In the genomic region with DNA sequence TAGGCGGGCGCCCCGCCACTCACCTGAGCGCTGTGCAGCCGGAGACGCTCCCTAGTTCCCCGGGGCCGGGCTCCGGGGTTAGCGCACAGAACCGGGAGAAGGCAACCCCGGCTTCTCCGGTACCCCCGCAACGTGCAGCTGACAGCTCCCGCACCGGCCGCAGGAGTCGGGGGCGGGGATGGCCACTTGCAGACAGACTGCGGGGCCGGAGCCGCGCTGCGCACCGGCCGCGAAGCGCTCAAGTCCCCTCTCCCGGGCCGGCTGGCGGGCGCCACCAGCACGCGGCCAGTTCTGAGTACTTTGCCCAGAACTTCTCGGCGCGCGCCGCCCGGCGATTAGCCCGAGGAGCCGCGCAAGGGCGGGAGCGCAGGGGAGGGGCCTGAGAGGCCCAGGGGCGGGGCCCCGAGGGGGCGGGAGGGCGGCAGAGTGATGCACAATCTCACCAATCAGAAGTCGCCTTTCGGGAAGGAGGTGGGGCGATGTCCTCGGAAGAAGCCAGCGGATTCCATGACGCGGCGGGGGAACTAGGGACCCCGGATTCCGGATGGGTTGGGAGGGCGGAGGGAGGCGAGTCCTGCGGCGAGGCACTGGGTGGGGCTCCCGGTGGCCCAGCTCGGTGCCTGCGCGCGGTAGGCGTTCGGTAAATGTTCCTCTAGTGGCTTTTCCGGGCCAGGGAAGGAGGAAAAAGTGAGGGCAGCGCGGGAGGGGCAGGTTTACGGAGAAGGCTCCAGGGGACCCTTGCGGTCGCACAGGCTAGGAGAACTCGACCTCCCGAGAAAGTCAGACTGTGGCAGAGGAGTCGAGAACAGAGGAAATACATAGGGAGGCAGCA, we compare ENCODE assay signal across 1 cellular context.
A peak's percentile ranks its signal among the peaks of the same experiment; 100 is the strongest.
TF ChIP-seq lines count a peak whose summit lies in the region.

Gene OSBPL3 (minus strand): TSS at position 316 of the 832 bp plus-strand sequence. CDS start 87,706 bp downstream, outside the sequence.

TF ChIP-seq in HepG2, 621 proteins besides CTCF, POLR2A, EP300 and RAD21 (continues in another document):
- TF ChIP-seq XRCC5 (optimal IDR thresholded peaks at IDR 0.05; ENCODE audit: low read length) (no peak), FOXJ3 (CRISPR knock-in tag; IDR thresholded peaks at IDR 0.05; ENCODE audit: borderline replicate concordance) (no peak), ZNF354B (CRISPR knock-in tag; IDR thresholded peaks at IDR 0.05) (no peak), ZNF713 (CRISPR knock-in tag; IDR thresholded peaks at IDR 0.05) (no peak), ISL2 (CRISPR knock-in tag; IDR thresholded peaks at IDR 0.05) (no peak), HDAC6 (IDR thresholded peaks at IDR 0.05; ENCODE audit: low read depth, low read length) (no peak), HMGA1 (CRISPR knock-in tag; conservative IDR thresholded peaks at IDR 0.05) (no peak), ATF7 (IDR thresholded peaks at IDR 0.05) (no peak), ATF7 (CRISPR knock-in tag; IDR thresholded peaks at IDR 0.05) (peak; percentile 22; the same call in 1 of the 2 replicates), ZNF225 (CRISPR knock-in tag; IDR thresholded peaks at IDR 0.05) (no peak; the same call in 1 of the 2 replicates), ZNF446 (CRISPR knock-in tag; IDR thresholded peaks at IDR 0.05) (no peak), KLF13 (CRISPR knock-in tag; IDR thresholded peaks at IDR 0.05) (no peak), PHF5A (CRISPR knock-in tag; IDR thresholded peaks at IDR 0.05; ENCODE audit: low read depth, unreplicated experiment) (no peak), PHF8 (CRISPR knock-in tag; IDR thresholded peaks at IDR 0.05) (peak; percentile 69), ZNF33B (CRISPR knock-in tag; IDR thresholded peaks at IDR 0.05) (no peak), CCDC6 (CRISPR knock-in tag; IDR thresholded peaks at IDR 0.05) (no peak), ZNF674 (CRISPR knock-in tag; IDR thresholded peaks at IDR 0.05; ENCODE audit: low read depth) (no peak), KLF12 (CRISPR knock-in tag; IDR thresholded peaks at IDR 0.05; ENCODE audit: borderline replicate concordance) (peak; percentile 27; the same call in 1 of the 2 replicates), KAT2B (IDR thresholded peaks at IDR 0.05; ENCODE audit: borderline replicate concordance, low read depth, low read length) (no peak), ZNF670 (CRISPR knock-in tag; IDR thresholded peaks at IDR 0.05; ENCODE audit: borderline replicate concordance) (no peak), ZFAT (CRISPR knock-in tag; conservative IDR thresholded peaks at IDR 0.05) (peak; percentile 58), XBP1 (CRISPR knock-in tag; IDR thresholded peaks at IDR 0.05) (no peak), SAFB2 (CRISPR knock-in tag; IDR thresholded peaks at IDR 0.05; ENCODE audit: borderline replicate concordance, low read depth) (no peak; the same call in 1 of the 2 replicates), PRMT3 (CRISPR knock-in tag; IDR thresholded peaks at IDR 0.05; ENCODE audit: borderline replicate concordance, low read depth) (no peak), GATAD1 (CRISPR knock-in tag; IDR thresholded peaks at IDR 0.05) (no peak), HOXD1 (CRISPR knock-in tag; IDR thresholded peaks at IDR 0.05) (0 out of 2 replicates have a peak, but pooled peaks have one; percentile 13), ZBTB1 (CRISPR knock-in tag; IDR thresholded peaks at IDR 0.05; ENCODE audit: borderline replicate concordance) (no peak; the same call in 1 of the 2 replicates), ZNF431 (CRISPR knock-in tag; IDR thresholded peaks at IDR 0.05; ENCODE audit: borderline replicate concordance, low read depth) (no peak; the same call in 1 of the 2 replicates), ZNF839 (CRISPR knock-in tag; IDR thresholded peaks at IDR 0.05; ENCODE audit: borderline replicate concordance) (no peak), MTF1 (CRISPR knock-in tag; IDR thresholded peaks at IDR 0.05) (no peak), ZNF572 (CRISPR knock-in tag; IDR thresholded peaks at IDR 0.05) (no peak), ZBTB3 (CRISPR knock-in tag; IDR thresholded peaks at IDR 0.05; ENCODE audit: borderline replicate concordance, low read depth) (no peak), TCF7L2 (IDR thresholded peaks at IDR 0.05; ENCODE audit: low read depth, low read length) (no peak), PRDM10 (CRISPR knock-in tag; IDR thresholded peaks at IDR 0.05; ENCODE audit: low read depth) (peak; percentile 74; the same call in 1 of the 2 replicates), NFE2 (CRISPR knock-in tag; IDR thresholded peaks at IDR 0.05) (no peak), AGO2 (optimal IDR thresholded peaks at IDR 0.05; ENCODE audit: low read depth, low read length) (peak; percentile 73), CREB3 (CRISPR knock-in tag; IDR thresholded peaks at IDR 0.05) (no peak), SALL1 (CRISPR knock-in tag; IDR thresholded peaks at IDR 0.05) (peak; percentile 43), ZNF235 (CRISPR knock-in tag; IDR thresholded peaks at IDR 0.05; ENCODE audit: borderline replicate concordance) (0 out of 2 replicates have a peak, but pooled peaks have one; percentile 30), ZFP36 (IDR thresholded peaks at IDR 0.05; ENCODE audit: borderline replicate concordance, low read depth, low read length, partially characterized antibody) (no peak), ZMYM2 (CRISPR knock-in tag; IDR thresholded peaks at IDR 0.05) (no peak)
- TF ChIP-seq, protein P1, sequence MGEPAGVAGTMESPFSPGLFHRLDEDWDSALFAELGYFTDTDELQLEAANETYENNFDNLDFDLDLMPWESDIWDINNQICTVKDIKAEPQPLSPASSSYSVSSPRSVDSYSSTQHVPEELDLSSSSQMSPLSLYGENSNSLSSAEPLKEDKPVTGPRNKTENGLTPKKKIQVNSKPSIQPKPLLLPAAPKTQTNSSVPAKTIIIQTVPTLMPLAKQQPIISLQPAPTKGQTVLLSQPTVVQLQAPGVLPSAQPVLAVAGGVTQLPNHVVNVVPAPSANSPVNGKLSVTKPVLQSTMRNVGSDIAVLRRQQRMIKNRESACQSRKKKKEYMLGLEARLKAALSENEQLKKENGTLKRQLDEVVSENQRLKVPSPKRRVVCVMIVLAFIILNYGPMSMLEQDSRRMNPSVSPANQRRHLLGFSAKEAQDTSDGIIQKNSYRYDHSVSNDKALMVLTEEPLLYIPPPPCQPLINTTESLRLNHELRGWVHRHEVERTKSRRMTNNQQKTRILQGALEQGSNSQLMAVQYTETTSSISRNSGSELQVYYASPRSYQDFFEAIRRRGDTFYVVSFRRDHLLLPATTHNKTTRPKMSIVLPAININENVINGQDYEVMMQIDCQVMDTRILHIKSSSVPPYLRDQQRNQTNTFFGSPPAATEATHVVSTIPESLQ (CRISPR knock-in tag; conservative IDR thresholded peaks at IDR 0.05) = no peak
- TF ChIP-seq, protein P2, sequence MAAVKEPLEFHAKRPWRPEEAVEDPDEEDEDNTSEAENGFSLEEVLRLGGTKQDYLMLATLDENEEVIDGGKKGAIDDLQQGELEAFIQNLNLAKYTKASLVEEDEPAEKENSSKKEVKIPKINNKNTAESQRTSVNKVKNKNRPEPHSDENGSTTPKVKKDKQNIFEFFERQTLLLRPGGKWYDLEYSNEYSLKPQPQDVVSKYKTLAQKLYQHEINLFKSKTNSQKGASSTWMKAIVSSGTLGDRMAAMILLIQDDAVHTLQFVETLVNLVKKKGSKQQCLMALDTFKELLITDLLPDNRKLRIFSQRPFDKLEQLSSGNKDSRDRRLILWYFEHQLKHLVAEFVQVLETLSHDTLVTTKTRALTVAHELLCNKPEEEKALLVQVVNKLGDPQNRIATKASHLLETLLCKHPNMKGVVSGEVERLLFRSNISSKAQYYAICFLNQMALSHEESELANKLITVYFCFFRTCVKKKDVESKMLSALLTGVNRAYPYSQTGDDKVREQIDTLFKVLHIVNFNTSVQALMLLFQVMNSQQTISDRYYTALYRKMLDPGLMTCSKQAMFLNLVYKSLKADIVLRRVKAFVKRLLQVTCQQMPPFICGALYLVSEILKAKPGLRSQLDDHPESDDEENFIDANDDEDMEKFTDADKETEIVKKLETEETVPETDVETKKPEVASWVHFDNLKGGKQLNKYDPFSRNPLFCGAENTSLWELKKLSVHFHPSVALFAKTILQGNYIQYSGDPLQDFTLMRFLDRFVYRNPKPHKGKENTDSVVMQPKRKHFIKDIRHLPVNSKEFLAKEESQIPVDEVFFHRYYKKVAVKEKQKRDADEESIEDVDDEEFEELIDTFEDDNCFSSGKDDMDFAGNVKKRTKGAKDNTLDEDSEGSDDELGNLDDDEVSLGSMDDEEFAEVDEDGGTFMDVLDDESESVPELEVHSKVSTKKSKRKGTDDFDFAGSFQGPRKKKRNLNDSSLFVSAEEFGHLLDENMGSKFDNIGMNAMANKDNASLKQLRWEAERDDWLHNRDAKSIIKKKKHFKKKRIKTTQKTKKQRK (IDR thresholded peaks at IDR 0.05; ENCODE audit: low read length) = no peak
- TF ChIP-seq, protein P3, sequence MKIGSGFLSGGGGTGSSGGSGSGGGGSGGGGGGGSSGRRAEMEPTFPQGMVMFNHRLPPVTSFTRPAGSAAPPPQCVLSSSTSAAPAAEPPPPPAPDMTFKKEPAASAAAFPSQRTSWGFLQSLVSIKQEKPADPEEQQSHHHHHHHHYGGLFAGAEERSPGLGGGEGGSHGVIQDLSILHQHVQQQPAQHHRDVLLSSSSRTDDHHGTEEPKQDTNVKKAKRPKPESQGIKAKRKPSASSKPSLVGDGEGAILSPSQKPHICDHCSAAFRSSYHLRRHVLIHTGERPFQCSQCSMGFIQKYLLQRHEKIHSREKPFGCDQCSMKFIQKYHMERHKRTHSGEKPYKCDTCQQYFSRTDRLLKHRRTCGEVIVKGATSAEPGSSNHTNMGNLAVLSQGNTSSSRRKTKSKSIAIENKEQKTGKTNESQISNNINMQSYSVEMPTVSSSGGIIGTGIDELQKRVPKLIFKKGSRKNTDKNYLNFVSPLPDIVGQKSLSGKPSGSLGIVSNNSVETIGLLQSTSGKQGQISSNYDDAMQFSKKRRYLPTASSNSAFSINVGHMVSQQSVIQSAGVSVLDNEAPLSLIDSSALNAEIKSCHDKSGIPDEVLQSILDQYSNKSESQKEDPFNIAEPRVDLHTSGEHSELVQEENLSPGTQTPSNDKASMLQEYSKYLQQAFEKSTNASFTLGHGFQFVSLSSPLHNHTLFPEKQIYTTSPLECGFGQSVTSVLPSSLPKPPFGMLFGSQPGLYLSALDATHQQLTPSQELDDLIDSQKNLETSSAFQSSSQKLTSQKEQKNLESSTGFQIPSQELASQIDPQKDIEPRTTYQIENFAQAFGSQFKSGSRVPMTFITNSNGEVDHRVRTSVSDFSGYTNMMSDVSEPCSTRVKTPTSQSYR (CRISPR knock-in tag; IDR thresholded peaks at IDR 0.05; ENCODE audit: borderline replicate concordance) = no peak
- TF ChIP-seq, protein P4, sequence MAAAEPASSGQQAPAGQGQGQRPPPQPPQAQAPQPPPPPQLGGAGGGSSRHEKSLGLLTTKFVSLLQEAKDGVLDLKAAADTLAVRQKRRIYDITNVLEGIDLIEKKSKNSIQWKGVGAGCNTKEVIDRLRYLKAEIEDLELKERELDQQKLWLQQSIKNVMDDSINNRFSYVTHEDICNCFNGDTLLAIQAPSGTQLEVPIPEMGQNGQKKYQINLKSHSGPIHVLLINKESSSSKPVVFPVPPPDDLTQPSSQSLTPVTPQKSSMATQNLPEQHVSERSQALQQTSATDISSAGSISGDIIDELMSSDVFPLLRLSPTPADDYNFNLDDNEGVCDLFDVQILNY (CRISPR knock-in tag; conservative IDR thresholded peaks at IDR 0.05) = peak; percentile 39; the same call in 1 of the 2 replicates
- TF ChIP-seq, protein P5, sequence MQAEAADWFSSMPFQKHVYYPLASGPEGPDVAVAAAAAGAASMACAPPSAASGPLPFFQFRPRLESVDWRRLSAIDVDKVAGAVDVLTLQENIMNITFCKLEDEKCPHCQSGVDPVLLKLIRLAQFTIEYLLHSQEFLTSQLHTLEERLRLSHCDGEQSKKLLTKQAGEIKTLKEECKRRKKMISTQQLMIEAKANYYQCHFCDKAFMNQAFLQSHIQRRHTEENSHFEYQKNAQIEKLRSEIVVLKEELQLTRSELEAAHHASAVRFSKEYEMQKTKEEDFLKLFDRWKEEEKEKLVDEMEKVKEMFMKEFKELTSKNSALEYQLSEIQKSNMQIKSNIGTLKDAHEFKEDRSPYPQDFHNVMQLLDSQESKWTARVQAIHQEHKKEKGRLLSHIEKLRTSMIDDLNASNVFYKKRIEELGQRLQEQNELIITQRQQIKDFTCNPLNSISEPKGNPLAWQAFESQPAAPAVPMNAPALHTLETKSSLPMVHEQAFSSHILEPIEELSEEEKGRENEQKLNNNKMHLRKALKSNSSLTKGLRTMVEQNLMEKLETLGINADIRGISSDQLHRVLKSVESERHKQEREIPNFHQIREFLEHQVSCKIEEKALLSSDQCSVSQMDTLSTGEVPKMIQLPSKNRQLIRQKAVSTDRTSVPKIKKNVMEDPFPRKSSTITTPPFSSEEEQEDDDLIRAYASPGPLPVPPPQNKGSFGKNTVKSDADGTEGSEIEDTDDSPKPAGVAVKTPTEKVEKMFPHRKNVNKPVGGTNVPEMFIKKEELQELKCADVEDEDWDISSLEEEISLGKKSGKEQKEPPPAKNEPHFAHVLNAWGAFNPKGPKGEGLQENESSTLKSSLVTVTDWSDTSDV (CRISPR knock-in tag; IDR thresholded peaks at IDR 0.05) = no peak
- TF ChIP-seq, protein P6, sequence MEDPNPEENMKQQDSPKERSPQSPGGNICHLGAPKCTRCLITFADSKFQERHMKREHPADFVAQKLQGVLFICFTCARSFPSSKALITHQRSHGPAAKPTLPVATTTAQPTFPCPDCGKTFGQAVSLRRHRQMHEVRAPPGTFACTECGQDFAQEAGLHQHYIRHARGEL (CRISPR knock-in tag; IDR thresholded peaks at IDR 0.05) = no peak
